In the genomic region with DNA sequence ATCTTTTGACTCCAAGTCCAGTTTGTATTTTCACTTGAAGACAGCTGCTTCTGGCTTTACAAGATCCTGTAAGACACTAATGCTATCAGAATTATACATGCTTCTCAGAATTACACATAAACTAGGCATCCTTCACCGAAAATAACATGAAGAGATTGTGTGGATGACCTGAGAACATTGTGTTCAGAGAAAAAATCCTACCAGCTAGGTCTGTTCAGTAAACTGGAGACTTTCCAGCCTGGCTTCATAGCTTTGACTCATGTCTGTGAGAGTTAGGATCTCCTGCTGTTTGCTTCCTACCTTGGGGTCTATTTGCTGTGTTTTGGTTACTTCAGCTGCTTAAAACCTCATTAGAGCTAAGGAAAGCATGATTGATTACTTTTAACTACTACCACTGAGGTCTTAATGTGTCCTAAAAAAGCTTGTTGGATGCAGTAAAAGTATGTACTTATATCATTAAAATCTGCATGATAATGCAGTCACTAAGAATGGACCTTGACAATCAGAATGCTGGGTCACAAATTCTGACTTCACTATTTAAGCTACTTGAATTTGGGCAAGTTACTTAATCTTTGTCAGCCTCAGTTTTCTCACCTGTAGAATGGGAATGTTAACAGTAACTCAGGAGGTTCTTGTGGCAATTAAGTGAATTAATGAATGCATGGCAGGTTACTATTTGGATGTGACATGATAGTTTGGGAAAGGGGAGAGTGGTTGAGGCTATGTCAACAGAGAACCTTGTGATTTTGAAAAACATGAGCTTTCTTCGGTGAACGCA, we compare ENCODE assay signal across 2 cellular contexts.
TF ChIP-seq lines count a peak whose summit lies in the region.

No MANE protein-coding gene starts in this region.

TF ChIP-seq in SK-N-SH treated with all-trans-retinoic acid at 6 μM for 48 hours, 23 proteins besides CTCF, POLR2A, EP300 and RAD21 (continues in another document):
- TF ChIP-seq GLIS3 (CRISPR knock-in tag; IDR thresholded peaks at IDR 0.05) (no peak), SNAI2 (CRISPR knock-in tag; IDR thresholded peaks at IDR 0.05) (no peak), RARB (CRISPR knock-in tag; IDR thresholded peaks at IDR 0.05) (no peak), TSHZ2 (CRISPR knock-in tag; IDR thresholded peaks at IDR 0.05) (no peak), ZFP30 (CRISPR knock-in tag; IDR thresholded peaks at IDR 0.05) (no peak), ZNF8 (CRISPR knock-in tag; IDR thresholded peaks at IDR 0.05) (no peak), ESRRG (CRISPR knock-in tag; IDR thresholded peaks at IDR 0.05) (no peak), CSDC2 (CRISPR knock-in tag; IDR thresholded peaks at IDR 0.05) (no peak), TOX (CRISPR knock-in tag; IDR thresholded peaks at IDR 0.05; ENCODE audit: borderline replicate concordance) (no peak), ZNF565 (CRISPR knock-in tag; conservative IDR thresholded peaks at IDR 0.05; ENCODE audit: low read depth) (no peak), BACH2 (CRISPR knock-in tag; IDR thresholded peaks at IDR 0.05; ENCODE audit: borderline replicate concordance) (no peak), OSR1 (CRISPR knock-in tag; IDR thresholded peaks at IDR 0.05) (no peak), CREB5 (CRISPR knock-in tag; IDR thresholded peaks at IDR 0.05; ENCODE audit: low read depth) (no peak)
- TF ChIP-seq, protein P1, sequence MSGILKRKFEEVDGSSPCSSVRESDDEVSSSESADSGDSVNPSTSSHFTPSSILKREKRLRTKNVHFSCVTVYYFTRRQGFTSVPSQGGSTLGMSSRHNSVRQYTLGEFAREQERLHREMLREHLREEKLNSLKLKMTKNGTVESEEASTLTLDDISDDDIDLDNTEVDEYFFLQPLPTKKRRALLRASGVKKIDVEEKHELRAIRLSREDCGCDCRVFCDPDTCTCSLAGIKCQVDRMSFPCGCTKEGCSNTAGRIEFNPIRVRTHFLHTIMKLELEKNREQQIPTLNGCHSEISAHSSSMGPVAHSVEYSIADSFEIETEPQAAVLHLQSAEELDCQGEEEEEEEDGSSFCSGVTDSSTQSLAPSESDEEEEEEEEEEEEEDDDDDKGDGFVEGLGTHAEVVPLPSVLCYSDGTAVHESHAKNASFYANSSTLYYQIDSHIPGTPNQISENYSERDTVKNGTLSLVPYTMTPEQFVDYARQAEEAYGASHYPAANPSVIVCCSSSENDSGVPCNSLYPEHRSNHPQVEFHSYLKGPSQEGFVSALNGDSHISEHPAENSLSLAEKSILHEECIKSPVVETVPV (CRISPR knock-in tag; IDR thresholded peaks at IDR 0.05): no peak
- TF ChIP-seq, protein P2, sequence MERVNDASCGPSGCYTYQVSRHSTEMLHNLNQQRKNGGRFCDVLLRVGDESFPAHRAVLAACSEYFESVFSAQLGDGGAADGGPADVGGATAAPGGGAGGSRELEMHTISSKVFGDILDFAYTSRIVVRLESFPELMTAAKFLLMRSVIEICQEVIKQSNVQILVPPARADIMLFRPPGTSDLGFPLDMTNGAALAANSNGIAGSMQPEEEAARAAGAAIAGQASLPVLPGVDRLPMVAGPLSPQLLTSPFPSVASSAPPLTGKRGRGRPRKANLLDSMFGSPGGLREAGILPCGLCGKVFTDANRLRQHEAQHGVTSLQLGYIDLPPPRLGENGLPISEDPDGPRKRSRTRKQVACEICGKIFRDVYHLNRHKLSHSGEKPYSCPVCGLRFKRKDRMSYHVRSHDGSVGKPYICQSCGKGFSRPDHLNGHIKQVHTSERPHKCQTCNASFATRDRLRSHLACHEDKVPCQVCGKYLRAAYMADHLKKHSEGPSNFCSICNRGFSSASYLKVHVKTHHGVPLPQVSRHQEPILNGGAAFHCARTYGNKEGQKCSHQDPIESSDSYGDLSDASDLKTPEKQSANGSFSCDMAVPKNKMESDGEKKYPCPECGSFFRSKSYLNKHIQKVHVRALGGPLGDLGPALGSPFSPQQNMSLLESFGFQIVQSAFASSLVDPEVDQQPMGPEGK (CRISPR knock-in tag; IDR thresholded peaks at IDR 0.05; ENCODE audit: borderline replicate concordance): no peak
- TF ChIP-seq, protein P3, sequence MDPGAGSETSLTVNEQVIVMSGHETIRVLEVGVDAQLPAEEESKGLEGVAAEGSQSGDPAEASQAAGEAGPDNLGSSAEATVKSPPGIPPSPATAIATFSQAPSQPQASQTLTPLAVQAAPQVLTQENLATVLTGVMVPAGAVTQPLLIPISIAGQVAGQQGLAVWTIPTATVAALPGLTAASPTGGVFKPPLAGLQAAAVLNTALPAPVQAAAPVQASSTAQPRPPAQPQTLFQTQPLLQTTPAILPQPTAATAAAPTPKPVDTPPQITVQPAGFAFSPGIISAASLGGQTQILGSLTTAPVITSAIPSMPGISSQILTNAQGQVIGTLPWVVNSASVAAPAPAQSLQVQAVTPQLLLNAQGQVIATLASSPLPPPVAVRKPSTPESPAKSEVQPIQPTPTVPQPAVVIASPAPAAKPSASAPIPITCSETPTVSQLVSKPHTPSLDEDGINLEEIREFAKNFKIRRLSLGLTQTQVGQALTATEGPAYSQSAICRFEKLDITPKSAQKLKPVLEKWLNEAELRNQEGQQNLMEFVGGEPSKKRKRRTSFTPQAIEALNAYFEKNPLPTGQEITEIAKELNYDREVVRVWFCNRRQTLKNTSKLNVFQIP (CRISPR knock-in tag; IDR thresholded peaks at IDR 0.05; ENCODE audit: borderline replicate concordance, low read depth): no peak

TF ChIP-seq in GM23338, 12 proteins besides CTCF, POLR2A, EP300 and RAD21:
- no peak for TF ChIP-seq EZH2phosphoT487 (IDR thresholded peaks at IDR 0.05; ENCODE audit: unreplicated experiment)
- TF ChIP-seq ZNF114 (CRISPR knock-in tag; IDR thresholded peaks at IDR 0.05): no peak
- TF ChIP-seq REST (IDR thresholded peaks at IDR 0.05; ENCODE audit: unreplicated experiment): no peak
- TF ChIP-seq STAT1 (IDR thresholded peaks at IDR 0.05; ENCODE audit: unreplicated experiment): no peak
- no peak for TF ChIP-seq POLR2AphosphoS5 (IDR thresholded peaks at IDR 0.05; ENCODE audit: low read depth)
- no peak for TF ChIP-seq ETS1 (IDR thresholded peaks at IDR 0.05)
- no peak for TF ChIP-seq JUNB (IDR thresholded peaks at IDR 0.05; ENCODE audit: unreplicated experiment)
- no peak for TF ChIP-seq NANOG (IDR thresholded peaks at IDR 0.05; ENCODE audit: borderline replicate concordance)
- TF ChIP-seq ZNF331 (CRISPR knock-in tag; IDR thresholded peaks at IDR 0.05; ENCODE audit: low read depth): no peak
- TF ChIP-seq ZNF462 (CRISPR knock-in tag; IDR thresholded peaks at IDR 0.05): no peak
- no peak for TF ChIP-seq CREB1 (CRISPR knock-in tag; IDR thresholded peaks at IDR 0.05; ENCODE audit: low read depth)
- no peak for TF ChIP-seq EZH2 (IDR thresholded peaks at IDR 0.05; ENCODE audit: low read depth, unreplicated experiment)
